In the genomic region with DNA sequence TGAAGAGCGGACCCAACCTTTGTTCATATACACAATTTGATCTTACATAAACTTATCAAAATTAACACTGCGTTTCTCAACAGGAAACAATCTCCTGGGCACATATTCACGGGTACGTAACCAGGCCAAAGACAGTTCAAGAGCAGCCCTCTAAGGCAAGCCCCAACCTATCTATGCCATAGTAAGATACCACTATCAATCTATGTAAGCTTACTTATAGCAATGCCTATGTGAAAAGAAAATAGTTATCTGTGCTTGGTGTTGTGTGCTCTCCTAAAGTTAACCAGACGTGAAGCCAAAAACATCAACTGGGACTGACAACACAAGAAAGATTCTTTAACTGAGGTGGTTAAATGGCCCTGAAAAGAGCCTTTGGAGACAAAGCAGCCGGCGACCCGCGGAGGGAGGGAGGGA, we compare ENCODE assay signal across 8 cellular contexts. TPM values are rescaled to one million over a fixed set of nuclear protein-coding genes. Genes with fewer than 3 reads are reported as not detected.
A peak's percentile ranks its signal among the peaks of the same experiment; 100 is the strongest.
DNase-seq lines count a peak whose midpoint lies in the region; ATAC-seq, FAIRE-seq and TF ChIP-seq lines count a peak whose summit lies in the region.

No MANE protein-coding gene starts in this region.

- H3K9me1 ChIP-seq in IMR-90 (ENCODE audit: insufficient read depth, low read length), result peaks cover 3% of the 10 kb centered on the region; the same call in 1 of the 2 replicates

- no peak for FAIRE-seq in H54 (lab: Jason Lieb, UNC)

- peak; percentile 4 for DNase-seq in AG10803 (ENCODE audit: low read depth)
- DNase-seq in IMR-90, result no peak
- no peak for DNase-seq in astrocyte of the cerebellum (ENCODE audit: low read depth)
- DNase-seq in left lung, result no peak
- DNase-seq in testis, result no peak
- no peak for DNase-seq in H54 (ENCODE audit: insufficient read length, low spot score)
- DNase-seq in NCI-H1105 treated with DMSO at 0.1 percent for 48 hours (lab: John Stamatoyannopoulos, UW), result no peak
- DNase-seq in occipital lobe (lab: John Stamatoyannopoulos, UW), result no peak

- intact Hi-C loops in IMR-90 (cut with micrococcal nuclease), result no loop called here
- intact Hi-C loops in left lung (cut with DNase I), result no loop called here
- intact Hi-C loops in testis (cut with DNase I; ENCODE audit: low total_unique reads), result no loop called here

- in situ Hi-C loops in IMR-90 (cut with MboI; ENCODE audit: low sequenced_read_pairs) (no loop called here), astrocyte of the cerebellum (cut with HindIII; ENCODE audit: low sequenced_read_pairs) (no loop called here)

- H4K5ac ChIP-seq in IMR-90 (ENCODE audit: low read depth, low read length), result peak overlapping the region; percentile 84; the same call in 1 of the 2 replicates

- peak overlapping the region; percentile 61; the same call in 1 of the 2 replicates for H3K18ac ChIP-seq in IMR-90 (ENCODE audit: low read depth, low read length)

- no peaks in the 10 kb centered on the region for H4K20me1 ChIP-seq in IMR-90 (ENCODE audit: insufficient read depth, low read length)

- peak overlapping the region; percentile 97 for H3K27ac ChIP-seq in IMR-90 (ENCODE audit: insufficient read depth, low read length)
- H3K27ac ChIP-seq in left lung, result peak overlapping the region; percentile 70 to 86
- peak overlapping the region; percentile 63 to 77 for H3K27ac ChIP-seq in testis

- POLR2A ChIA-PET in IMR-90 (lab: Charles Lee; ENCODE audit: unreplicated experiment), result interaction anchor here (2.0 kb wide), 1 partner anchor 37 kb away, joined by 16 read pairs; a partner anchor contains a TSS

- ATAC-seq in IMR-90 (ENCODE audit: low read depth), result no peak
- ATAC-seq in left lung, result no peak

- H3K4me3 ChIP-seq in AG10803 (ENCODE audit: low read length), result peak overlapping the region; percentile 60
- peak overlapping the region; percentile 97 for H3K4me3 ChIP-seq in IMR-90 (ENCODE audit: insufficient read depth, low read depth, low read length)
- H3K4me3 ChIP-seq in astrocyte of the cerebellum (ENCODE audit: low read depth, low read length), result peak overlapping the region; percentile 57
- H3K4me3 ChIP-seq in left lung, result peak overlapping the region; percentile 14 to 51
- H3K4me3 ChIP-seq in testis, result peak overlapping the region; percentile 13 to 57

- H3K4me2 ChIP-seq in IMR-90 (ENCODE audit: low read depth, low read length), result peak overlapping the region; percentile 100

- no peak for TF ChIP-seq RAD21 in IMR-90 (IDR thresholded peaks at IDR 0.05; ENCODE audit: low read length)

- peak overlapping the region; percentile 96 for H3K23ac ChIP-seq in IMR-90 (ENCODE audit: low read depth, low read length)

- H3K27me3 ChIP-seq in IMR-90 (ENCODE audit: control insufficient read depth, insufficient read depth, low read length) (no peaks in the 10 kb centered on the region), left lung (no peaks in the 10 kb centered on the region), testis (no peaks in the 10 kb centered on the region)

- 0 out of 2 replicates have a peak overlapping the region, but pooled peaks have one; percentile 27 for H2AK5ac ChIP-seq in IMR-90 (ENCODE audit: low read depth, low read length)

- H4K8ac ChIP-seq in IMR-90 (ENCODE audit: low read depth in 2 of 2, low read length in 2 of 2), result peak overlapping the region in 1 of 2 experiments; percentile 47; a peak in 1 of 4 replicates

- H3K56ac ChIP-seq in IMR-90 (ENCODE audit: extremely low read depth, insufficient read depth, low read length), result peak overlapping the region; percentile 94

- no peak overlapping the region for H2BK20ac ChIP-seq in IMR-90 (ENCODE audit: low read depth, low read length)

- no peak for TF ChIP-seq CTCF in AG10803 (conservative IDR thresholded peaks at IDR 0.05; ENCODE audit: low read length)
- TF ChIP-seq CTCF in IMR-90 (conservative IDR thresholded peaks at IDR 0.05; ENCODE audit: low read depth, low read length), result no peak
- TF ChIP-seq CTCF in astrocyte of the cerebellum (IDR thresholded peaks at IDR 0.05; ENCODE audit: low read depth, low read length, missing control alignments), result no peak
- no peak for TF ChIP-seq CTCF in left lung (IDR thresholded peaks at IDR 0.05)
- no peak for TF ChIP-seq CTCF in testis (IDR thresholded peaks at IDR 0.05)

- H2BK15ac ChIP-seq in IMR-90 (ENCODE audit: low read depth, low read length), result no peak overlapping the region

- peaks cover 23 to 40% of the 10 kb centered on the region in 2 experiments for H3K79me1 ChIP-seq in IMR-90 (ENCODE audit: low read depth in 1 of 2, low read length in 2 of 2)

- peaks cover 10% of the 10 kb centered on the region for H3K4me1 ChIP-seq in IMR-90 (ENCODE audit: control insufficient read depth, insufficient read depth, low read length)
- H3K4me1 ChIP-seq in left lung, result peaks cover 24 to 47% of the 10 kb centered on the region in 2 donors
- peaks cover 11% of the 10 kb centered on the region for H3K4me1 ChIP-seq in testis

- H2BK5ac ChIP-seq in IMR-90 (ENCODE audit: low read depth, low read length, poor library complexity, severe bottlenecking), result peak overlapping the region; percentile 97

- H3K9me3 ChIP-seq in IMR-90 (ENCODE audit: control insufficient read depth, insufficient read depth, low read length), result no peaks in the 10 kb centered on the region
- H3K9me3 ChIP-seq in left lung, result no peaks in the 10 kb centered on the region
- H3K9me3 ChIP-seq in testis, result no peaks in the 10 kb centered on the region

- no peak for TF ChIP-seq POLR2A in IMR-90 (IDR thresholded peaks at IDR 0.05; ENCODE audit: low read depth, low read length)
- TF ChIP-seq POLR2A in testis (IDR thresholded peaks at IDR 0.05), result no peak
- TF ChIP-seq POLR2A in H54 (IDR thresholded peaks at IDR 0.05; ENCODE audit: low read depth, low read length), result no peak

- peak overlapping the region; percentile 9; the same call in 1 of the 2 replicates for H4K91ac ChIP-seq in IMR-90 (ENCODE audit: insufficient read depth, low read depth, low read length)

- peak overlapping the region; percentile 100 for H3K9ac ChIP-seq in IMR-90 (ENCODE audit: low read depth, low read length)

- 0 out of 2 replicates have a peak overlapping the region, but pooled peaks have one; percentile 16 for H2BK120ac ChIP-seq in IMR-90 (ENCODE audit: low read depth, low read length)

- dilution Hi-C loops in IMR-90 (cut with HindIII; ENCODE audit: low sequenced_read_pairs, unreplicated experiment), result no loop called here

- H2AK9ac ChIP-seq in IMR-90 (replicated peaks; ENCODE audit: low read depth, low read length, poor library complexity), result no peak overlapping the region

- CTCF ChIA-PET in IMR-90 (lab: Yijun Ruan, JAX), result no interaction called here

- H2AFZ ChIP-seq in IMR-90 (replicated peaks; ENCODE audit: low read length, poor library complexity), result no peak overlapping the region

- H3K4ac ChIP-seq in IMR-90 (ENCODE audit: low read depth, low read length), result peak overlapping the region; percentile 65

- no TSS peak for BruUV-seq in IMR-90 (replicated peaks; lab: Mats Ljungman, UMichigan)

- peaks cover 3% of the 10 kb centered on the region for H3K36me3 ChIP-seq in IMR-90 (ENCODE audit: control insufficient read depth, insufficient read depth, low read length)
- H3K36me3 ChIP-seq in left lung, result peaks cover 0 to 4% of the 10 kb centered on the region in 2 donors
- no peaks in the 10 kb centered on the region for H3K36me3 ChIP-seq in testis (ENCODE audit: low read depth, missing control alignments)

- WGBS in IMR-90 (ENCODE audit: extremely low coverage in 2 of 2, insufficient read length in 1 of 2), 2 experiments, result 14% methylated on average over 1 of the region's 9 CpGs; no CpG with 5 or more reads in 1 of the 2 experiments
- WGBS in testis, 2 donors, result 4% methylated on average over 9 of the region's 9 CpGs

- peak overlapping the region; percentile 88 for H3K14ac ChIP-seq in IMR-90 (replicated peaks; ENCODE audit: low read depth, low read length)

TF ChIP-seq in IMR-90, 13 proteins besides CTCF, POLR2A, EP300 and RAD21:
- TF ChIP-seq RFX5 (IDR thresholded peaks at IDR 0.05; ENCODE audit: low read depth, low read length) (no peak), FOS (IDR thresholded peaks at IDR 0.05; ENCODE audit: low read depth, low read length) (no peak), MXI1 (IDR thresholded peaks at IDR 0.05; ENCODE audit: borderline replicate concordance, low read depth, low read length) (no peak), CEBPB (IDR thresholded peaks at IDR 0.05; ENCODE audit: low read depth, low read length) (no peak)
- TF ChIP-seq, protein P1, sequence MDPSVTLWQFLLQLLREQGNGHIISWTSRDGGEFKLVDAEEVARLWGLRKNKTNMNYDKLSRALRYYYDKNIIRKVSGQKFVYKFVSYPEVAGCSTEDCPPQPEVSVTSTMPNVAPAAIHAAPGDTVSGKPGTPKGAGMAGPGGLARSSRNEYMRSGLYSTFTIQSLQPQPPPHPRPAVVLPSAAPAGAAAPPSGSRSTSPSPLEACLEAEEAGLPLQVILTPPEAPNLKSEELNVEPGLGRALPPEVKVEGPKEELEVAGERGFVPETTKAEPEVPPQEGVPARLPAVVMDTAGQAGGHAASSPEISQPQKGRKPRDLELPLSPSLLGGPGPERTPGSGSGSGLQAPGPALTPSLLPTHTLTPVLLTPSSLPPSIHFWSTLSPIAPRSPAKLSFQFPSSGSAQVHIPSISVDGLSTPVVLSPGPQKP (IDR thresholded peaks at IDR 0.05; ENCODE audit: borderline replicate concordance, low read depth, low read length), result no peak
TF ChIP-seq in IMR-90: peak in this region for 0.

RNA-seq across cellular contexts. Expression of a gene that starts 49.4 kb away (rescaled TPM):
- total RNA-seq in IMR-90 (2012; rRNA removed) (3.4 and 4.4 TPM in 2 replicates), left lung (10 to 100 TPM; 11.4 to 13.1 TPM), testis (10 to 100 TPM; 30.6 to 33.5 TPM), occipital lobe (12.0 TPM)
- polyA plus RNA-seq in IMR-90 (2012; rRNA removed) (12.6 and 14.2 TPM in 2 replicates), testis (ENCODE audit: insufficient read depth, low read depth, low replicate concordance) (16.7 TPM)
- 19.5 and 20.0 TPM in 2 replicates for polyA plus RNA-seq in IMR-90 (2012; cell fraction: cytosol; rRNA removed)
- polyA plus RNA-seq in IMR-90 (2012; cell fraction: nucleus; rRNA removed; ENCODE audit: low replicate concordance), result 14.7 and 18.9 TPM in 2 replicates

Comparison
In these comparisons a context has a peak if more than half of its experiments do, and no peak if none do; other contexts are left out.
1. H3K4me3 ChIP-seq: peak in every context shown above with its lines; median percentile 97 in IMR-90; 60 in AG10803; 57 in astrocyte of the cerebellum; 35 in testis; 32 in left lung.